8 cellular contexts compared by ENCODE assay signal in genomic region chr6:128520436-128521301, GRCh38. TPM values are rescaled to one million over a fixed set of nuclear protein-coding genes. Genes with fewer than 3 reads are reported as not detected.
DNase-seq lines count a peak whose midpoint lies in the region; ATAC-seq, FAIRE-seq and TF ChIP-seq lines count a peak whose summit lies in the region.

Gene PTPRK (minus strand): TSS chr6:128520599. CDS start chr6:128520358, 241 bp downstream.

- peak; percentile 87 for ATAC-seq in HG02571 (IDR thresholded peaks at IDR 0.05; ENCODE audit: unreplicated experiment)
- ATAC-seq in activated B cell treated with CpG ODN at 0.5 μM for 24 hours (ENCODE audit: low read depth), result peak; percentile 81

- H3K9me3 Mint-ChIP-seq in activated B cell treated with CpG ODN at 0.5 μM for 24 hours (no peaks in the 10 kb centered on the region), immature natural killer cell (peaks cover 0 to 5% (median 0%) of the 10 kb centered on the region in 6 donors)

- H3K27ac Mint-ChIP-seq in activated B cell treated with CpG ODN at 0.5 μM for 24 hours, result no peak within 1 kb of the TSS
- H3K27ac Mint-ChIP-seq in immature natural killer cell, result peak within 1 kb of the TSS in 1 of 6 donors; percentile 12

- H3F3A ChIP-seq in smooth muscle cell (ENCODE audit: low read depth), result peaks cover 2% of the 10 kb centered on the region

- H3K79me2 ChIP-seq in smooth muscle cell (ENCODE audit: low read depth), result peaks cover 35% of the 10 kb centered on the region

- POLR2A ChIA-PET in activated B cell treated with CpG ODN at 0.5 μM for 24 hours (lab: Charles Lee), result no interaction called here

- H3K27me3 ChIP-seq in smooth muscle cell (ENCODE audit: low read depth), result no peaks in the 10 kb centered on the region

- intact Hi-C loops in activated B cell treated with CpG ODN at 0.5 μM for 24 hours (cut with micrococcal nuclease), result no loop called here

- peak within 1 kb of the TSS; percentile 100 for H3K27ac ChIP-seq in smooth muscle cell (ENCODE audit: low read depth)

- peaks cover 48% of the 10 kb centered on the region for H3K27me3 Mint-ChIP-seq in activated B cell treated with CpG ODN at 0.5 μM for 24 hours
- peaks cover 9 to 18% (median 12%) of the 10 kb centered on the region in 3 donors for H3K27me3 Mint-ChIP-seq in immature natural killer cell (ENCODE audit: low read depth in 3 of 3)

- DNase-seq in GM12891 (ENCODE audit: insufficient read length, low spot score) (peak; percentile 59), NCI-H1105 treated with DMSO at 0.1 percent for 48 hours (lab: John Stamatoyannopoulos, UW) (peak; percentile 88), activated B cell treated with CpG ODN at 0.5 μM for 24 hours (peak; percentile 38), cardiac fibroblast (ENCODE audit: low read depth in 2 of 2) (peak; percentile 93 to 95), immature natural killer cell (peak; percentile 35 to 37 (median 36)), smooth muscle cell (lab: John Stamatoyannopoulos, UW; ENCODE audit: unreplicated experiment) (peak; percentile 81), SHP77 (lab: John Stamatoyannopoulos, UW) (no peak)

- CTCF ChIA-PET in activated B cell treated with CpG ODN at 0.5 μM for 24 hours (lab: Charles Lee), result no interaction called here

- WGBS in smooth muscle cell (ENCODE audit: low lambda C conversion rate), result under 1% methylated on average over 61 of the region's 85 CpGs

- no peaks in the 10 kb centered on the region for H3K9me3 ChIP-seq in smooth muscle cell (replicated peaks; ENCODE audit: low read depth)

- peak within 1 kb of the TSS; percentile 90 for H2AFZ ChIP-seq in smooth muscle cell (ENCODE audit: low read depth)

- TF ChIP-seq CTCF in activated B cell treated with CpG ODN at 0.5 μM for 24 hours (IDR thresholded peaks at IDR 0.05) (no peak), cardiac fibroblast (IDR thresholded peaks at IDR 0.05; ENCODE audit: low read depth, low read length) (no peak), smooth muscle cell (IDR thresholded peaks at IDR 0.05; ENCODE audit: borderline replicate concordance, insufficient read depth, poor library complexity, severe bottlenecking) (peak; percentile 50)

- H3K4me1 Mint-ChIP-seq in activated B cell treated with CpG ODN at 0.5 μM for 24 hours (peaks cover 21% of the 10 kb centered on the region), immature natural killer cell (peaks cover 18 to 23% of the 10 kb centered on the region in 2 donors)

- TF ChIP-seq POLR2A in GM12891 (IDR thresholded peaks at IDR 0.05; ENCODE audit: low read depth, low read length), result no peak

- peak within 1 kb of the TSS; percentile 99 for H3K9ac ChIP-seq in smooth muscle cell (ENCODE audit: low read depth)

- FAIRE-seq in GM12891 (lab: Jason Lieb, UNC), result peak; percentile 78

- peaks cover 30% of the 10 kb centered on the region for H4K20me1 ChIP-seq in smooth muscle cell (ENCODE audit: low read depth)

- H3K36me3 ChIP-seq in smooth muscle cell (ENCODE audit: low read depth), result no peaks in the 10 kb centered on the region

- H3K4me1 ChIP-seq in smooth muscle cell (ENCODE audit: low read depth), result peaks cover 38% of the 10 kb centered on the region

- H3K36me3 Mint-ChIP-seq in activated B cell treated with CpG ODN at 0.5 μM for 24 hours (ENCODE audit: low read depth) (no peaks in the 10 kb centered on the region), immature natural killer cell (peaks cover 0 to 4% (median 0%) of the 10 kb centered on the region in 3 donors)

- peak within 1 kb of the TSS; percentile 88 for H3K4me2 ChIP-seq in smooth muscle cell

- H3K4me3 Mint-ChIP-seq in activated B cell treated with CpG ODN at 0.5 μM for 24 hours, result peak within 1 kb of the TSS; percentile 84
- peak within 1 kb of the TSS; percentile 78 to 90 (median 84) for H3K4me3 Mint-ChIP-seq in immature natural killer cell

- peak within 1 kb of the TSS; percentile 87 to 96 for H3K4me3 ChIP-seq in cardiac fibroblast (replicated peaks in 1 of 2; ENCODE audit: low read depth in 2 of 2, low read length in 2 of 2)
- H3K4me3 ChIP-seq in smooth muscle cell, result peak within 1 kb of the TSS; percentile 85

TF ChIP-seq in GM12891, 5 proteins besides CTCF, POLR2A, EP300 and RAD21:
- TF ChIP-seq TAF1 (IDR thresholded peaks at IDR 0.05; ENCODE audit: low read depth, low read length), result no peak
- TF ChIP-seq POLR2AphosphoS5 (IDR thresholded peaks at IDR 0.05; ENCODE audit: low read depth, low read length), result no peak
- TF ChIP-seq SPI1 (IDR thresholded peaks at IDR 0.05; ENCODE audit: low read depth, low read length), result no peak
- no peak for TF ChIP-seq POU2F2 (IDR thresholded peaks at IDR 0.05; ENCODE audit: low read depth, low read length)
- TF ChIP-seq PAX5 (IDR thresholded peaks at IDR 0.05; ENCODE audit: insufficient read depth, low read length, severe bottlenecking), result no peak

RNA-seq across cellular contexts. Expression of gene PTPRK, which starts in this region (rescaled TPM):
- 1.3 TPM for polyA plus RNA-seq in GM12891 (2012; ENCODE audit: low read depth, missing spikeins)
- total RNA-seq in activated B cell treated with CpG ODN at 0.5 μM for 24 hours (14.2 and 14.7 TPM in 2 replicates), smooth muscle cell (45.4 and 50.4 TPM in 2 replicates)
- polyA plus RNA-seq in immature natural killer cell (not detected), smooth muscle cell (21.7 and 32.3 TPM in 2 replicates)

Comparison
In these comparisons a context has a peak if more than half of its experiments do, and no peak if none do; other contexts are left out.
1. RNA of gene PTPRK (polyA plus RNA-seq): 21.7 to 32.3 TPM in smooth muscle cell; not detected in immature natural killer cell; every median in the first group is over 10 times any median in the second.
2. Peak in DNase-seq in immature natural killer cell; RNA of the gene not detected or under 1 TPM.
3. DNase-seq: peak in GM12891 (single experiment), NCI-H1105 treated with DMSO at 0.1 percent for 48 hours (single experiment), activated B cell treated with CpG ODN at 0.5 μM for 24 hours (single experiment), cardiac fibroblast (2 of 2) and smooth muscle cell (single experiment); none in SHP77 (0 of 2).